ENCODE assay signal across 8 cellular contexts in genomic region chr14:68268197-68268596, GRCh38.
A peak's percentile ranks its signal among the peaks of the same experiment; 100 is the strongest.
DNase-seq lines count a peak whose midpoint lies in the region; ATAC-seq and TF ChIP-seq lines count a peak whose summit lies in the region.

No MANE protein-coding gene starts in this region.

- H3K27ac ChIP-seq in right atrium auricular region, result peak overlapping the region in 1 of 2 donors; percentile 2
- peak overlapping the region; percentile 13 for H3K27ac ChIP-seq in colonic mucosa
- H3K27ac ChIP-seq in vagina, result peak overlapping the region; percentile 44

- intact Hi-C loops in Right ventricle myocardium superior (cut with DNase I) (no loop called here), colonic mucosa (cut with DNase I) (no loop called here), vagina (cut with DNase I) (no loop called here)

- TF ChIP-seq POLR2A in vagina (IDR thresholded peaks at IDR 0.05), result no peak

- no peak overlapping the region for H3K9ac ChIP-seq in colonic mucosa (ENCODE audit: low read depth in 2 of 2, low read length in 2 of 2)

- H3K4me3 ChIP-seq in right atrium auricular region (no peak overlapping the region), colonic mucosa (no peak overlapping the region), vagina (no peak overlapping the region)

- ATAC-seq in Right ventricle myocardium superior (ENCODE audit: poor library complexity) (peak; percentile 45), HG03378 (IDR thresholded peaks at IDR 0.05; ENCODE audit: unreplicated experiment) (peak; percentile 68)

- H3K9me3 ChIP-seq in right atrium auricular region (no peaks in the 10 kb centered on the region), colonic mucosa (no peaks in the 10 kb centered on the region), vagina (no peaks in the 10 kb centered on the region)

- no peaks in the 10 kb centered on the region for H3K36me3 ChIP-seq in right atrium auricular region
- H3K36me3 ChIP-seq in colonic mucosa, result no peaks in the 10 kb centered on the region
- H3K36me3 ChIP-seq in vagina, result no peaks in the 10 kb centered on the region

- H3K27me3 ChIP-seq in right atrium auricular region, result no peaks in the 10 kb centered on the region
- no peaks in the 10 kb centered on the region for H3K27me3 ChIP-seq in colonic mucosa
- H3K27me3 ChIP-seq in vagina, result no peaks in the 10 kb centered on the region

- H3K4me1 ChIP-seq in right atrium auricular region (peaks cover 0 to 12% of the 10 kb centered on the region in 2 donors), colonic mucosa (peaks cover 9% of the 10 kb centered on the region), vagina (peaks cover 62% of the 10 kb centered on the region)

- no peak for DNase-seq in Right ventricle myocardium superior
- DNase-seq in right atrium auricular region (ENCODE audit: low spot score), result no peak
- no peak for DNase-seq in colonic mucosa
- DNase-seq in vagina (ENCODE audit: extremely low spot score in 2 of 2), result peak in 1 of 2 donors; percentile 60
- no peak for DNase-seq in NCI-H2171 (lab: John Stamatoyannopoulos, UW)
- DNase-seq in COR-L47 (lab: John Stamatoyannopoulos, UW), result no peak
- no peak for DNase-seq in SHP77 (lab: John Stamatoyannopoulos, UW)

- TF ChIP-seq CTCF in right atrium auricular region (IDR thresholded peaks at IDR 0.05) (no peak), colonic mucosa (IDR thresholded peaks at IDR 0.05) (no peak), vagina (IDR thresholded peaks at IDR 0.05) (no peak)
